In genomic region chr9:134144801-134145200, GRCh38 we compare ENCODE assay signal across 33 cellular contexts. TPM values are rescaled to one million over a fixed set of nuclear protein-coding genes. Genes with fewer than 3 reads are reported as not detected.
"Had no signal": no experiment of that assay in that cellular context is flagged by ENCODE, and none has a peak within 500 bp of the region (broad histone marks: within the 10 kb centered on the region; RNA-seq: fewer than 3 reads in every experiment).

No MANE protein-coding gene starts in this region.

- H3K27me3 ChIP-seq: adrenal gland, body of pancreas had no signal

- H3K4me3 ChIP-seq: adrenal gland, body of pancreas had no signal

- H3K9me3 ChIP-seq: adrenal gland, body of pancreas had no signal

- ATAC-seq: activated naive CD4-positive, alpha-beta T cell treated with anti-CD3 and anti-CD28 coated beads, Interleukin-2, amount 50 U/mL, for 72 hours; activated T-cell treated with anti-CD3 and anti-CD28 coated beads, Interleukin-2, amount 50 U/mL, for 4 hours; body of pancreas; Panc1 had no signal

- DNase-seq: activated B cell treated with CpG ODN at 0.5 μM for 24 hours; activated CD4-positive, alpha-beta memory T cell treated with anti-CD3 and anti-CD28 coated beads for 36 hours; activated CD4-positive, alpha-beta T cell treated with anti-CD3 and anti-CD28 coated beads for 4 hours; activated CD4-positive, alpha-beta T cell treated with anti-CD3 and anti-CD28 coated beads, Interleukin-2, amount 50 U/mL, for 1 hour; activated CD4-positive, CD25-positive, alpha-beta regulatory T cell treated with anti-CD3 and anti-CD28 coated beads, Interleukin-2, amount 50 U/mL, for 72 hours; activated CD8-positive, alpha-beta memory T cell treated with anti-CD3 and anti-CD28 coated beads, Interleukin-2, amount 50 U/mL, for 4 hours; activated gamma-delta T cell treated with Interleukin-2 at 50 U/mL for 16 hours; activated naive CD4-positive, alpha-beta T cell treated with anti-CD3 and anti-CD28 coated beads for 36 hours; activated T-cell treated with anti-CD3 and anti-CD28 coated beads for 4 hours; activated T-cell treated with anti-CD3 and anti-CD28 coated beads, Interleukin-2, amount 50 U/mL, for 4 hours; adrenal gland; body of pancreas; caudate nucleus; cerebellar nuclear complex; NCI-H1048; NCI-H1105 treated with DMSO at 0.1 percent for 48 hours; NCI-H1436; NCI-H1694; NCI-H1930; NCI-H2081 treated with DMSO at 0.1 percent for 48 hours; NCI-H345; NCI-H524 treated with DMSO at 0.1 percent for 48 hours; SIG-M5; SW 1271; T-helper 1 cell; T-helper 2 cell; T-helper 9 cell had no signal

- H3K27ac ChIP-seq: adrenal gland, body of pancreas, VCaP had no signal

- H3K4me1 ChIP-seq: adrenal gland, body of pancreas had no signal

RNA-seq across cellular contexts. Expression of gene RNU6ATAC, which starts 19.6 kb away (rescaled TPM):
- total RNA-seq: body of pancreas, bronchial epithelial cell, NCI-H460, RPMI7951 had no signal
- polyA plus RNA-seq: adrenal gland had no signal
